ENCODE assay signal across 29 cellular contexts in genomic region chr4:163113921-163114703, GRCh38.
"Had no signal": no experiment of that assay in that cellular context is flagged by ENCODE, and none has a peak within 500 bp of the region (broad histone marks: within the 10 kb centered on the region; RNA-seq: fewer than 3 reads in every experiment).

No MANE protein-coding gene starts in this region.

- H3K36me3 ChIP-seq: cardiac muscle cell, SJCRH30 had no signal

- H3K9me3 Mint-ChIP-seq: activated CD4-positive, alpha-beta memory T cell treated with anti-CD3 and anti-CD28 coated beads, Interleukin-2, amount 10 ng/mL, durations not matched to agents 7 days and 5 days; activated T-cell treated with anti-CD3 and anti-CD28 coated beads, Interleukin-2, amount 50 U/mL, for 72 hours; activated T-helper 2 cell treated with anti-CD3 and anti-CD28 coated beads, Interferon-gamma antibody, Interleukin-2, Interleukin-4, amounts not matched to agents 10 μg/mL and 5 μg/mL and 100 μg/mL, durations not matched to agents 14 hours and 24 hours and 36 hours; IgD-negative memory B cell had no signal

- H3K9me3 ChIP-seq: body of pancreas, MG63, SJCRH30, SK-N-SH had no signal

- H3K4me3 ChIP-seq: body of pancreas, cardiac muscle cell, MG63, SJCRH30 had no signal

- DNase-seq: activated CD4-positive, alpha-beta memory T cell treated with anti-CD3 and anti-CD28 coated beads, Interleukin-2, amount 10 ng/mL, durations not matched to agents 7 days and 5 days; activated CD4-positive, alpha-beta T cell treated with anti-CD3 and anti-CD28 coated beads, Interleukin-2, amount 50 U/mL, for 1 hour; activated CD4-positive, CD25-positive, alpha-beta regulatory T cell; activated CD8-positive, alpha-beta memory T cell treated with anti-CD3 and anti-CD28 coated beads, Interleukin-2, amount 50 U/mL, for 4 hours; activated naive CD4-positive, alpha-beta T cell; activated T-cell treated with anti-CD3 and anti-CD28 coated beads, Interleukin-2, amount 50 U/mL, for 72 hours; body of pancreas; KG1; MG63; MV-4-11; NCI-H1105; NCI-H1436; NCI-H1694 treated with DMSO at 0.1 percent for 48 hours; NCI-H2081; NCI-H510A treated with DMSO at 0.1 percent for 48 hours; NCI-H69; NK-92 treated with Interleukin-12 subunit alpha and Interleukin-12 subunit beta, amount 100 ng/mL, for 24 hours; OCI-M1; Right ventricle myocardium superior; RPMI8226; SJCRH30; SK-N-SH; T-helper 1 cell had no signal

- ATAC-seq: activated T-cell treated with anti-CD3 and anti-CD28 coated beads, Interleukin-2, amount 50 U/mL, for 72 hours; body of pancreas; Panc1 had no signal

- H3K27me3 ChIP-seq: body of pancreas, cardiac muscle cell, MG63, SJCRH30 had no signal

- H3K27ac ChIP-seq: body of pancreas, cardiac muscle cell, SJCRH30, VCaP had no signal

- H3K27ac Mint-ChIP-seq: activated CD4-positive, alpha-beta memory T cell treated with anti-CD3 and anti-CD28 coated beads, Interleukin-2, amount 10 ng/mL, durations not matched to agents 7 days and 5 days; activated naive CD8-positive, alpha-beta T cell; activated T-cell treated with anti-CD3 and anti-CD28 coated beads, Interleukin-2, amount 50 U/mL, for 72 hours; activated T-helper 2 cell treated with anti-CD3 and anti-CD28 coated beads, Interferon-gamma antibody, Interleukin-2, Interleukin-4, amounts not matched to agents 10 μg/mL and 5 μg/mL and 100 μg/mL, durations not matched to agents 14 hours and 24 hours and 36 hours had no signal

- H3K4me3 Mint-ChIP-seq: activated CD4-positive, alpha-beta memory T cell treated with anti-CD3 and anti-CD28 coated beads, Interleukin-2, amount 10 ng/mL, durations not matched to agents 7 days and 5 days; activated naive CD8-positive, alpha-beta T cell; activated T-cell treated with anti-CD3 and anti-CD28 coated beads, Interleukin-2, amount 50 U/mL, for 72 hours; IgD-negative memory B cell had no signal

- H3K4me1 ChIP-seq: body of pancreas, SJCRH30 had no signal

- H3K27me3 Mint-ChIP-seq: activated CD4-positive, alpha-beta memory T cell treated with anti-CD3 and anti-CD28 coated beads, Interleukin-2, amount 10 ng/mL, durations not matched to agents 7 days and 5 days; activated naive CD8-positive, alpha-beta T cell; IgD-negative memory B cell had no signal
